In the genomic region with DNA sequence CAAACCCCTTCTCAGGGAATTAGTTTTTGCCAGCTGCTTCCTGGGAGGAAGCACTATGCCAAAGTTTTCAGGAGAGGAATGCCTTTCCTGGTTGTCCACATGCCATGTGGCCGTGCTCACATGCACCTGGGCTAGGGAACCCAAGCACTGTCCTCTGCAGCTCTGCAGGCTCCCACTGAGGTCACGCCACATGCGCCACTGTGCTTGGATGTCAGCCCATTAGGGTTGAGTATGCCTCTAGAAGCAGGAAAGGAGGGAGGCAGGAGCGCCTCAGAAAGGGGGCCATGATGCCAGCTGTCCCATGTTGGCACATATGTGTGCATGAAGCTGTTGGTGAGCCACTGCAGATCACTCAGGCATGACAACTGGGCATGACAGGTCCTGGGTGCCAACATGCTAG, we compare ENCODE assay signal across 29 cellular contexts.
A peak's percentile ranks its signal among the peaks of the same experiment; 100 is the strongest.
DNase-seq lines count a peak whose midpoint lies in the region; ATAC-seq and TF ChIP-seq lines count a peak whose summit lies in the region.
"Had no signal": no experiment of that assay in that cellular context is flagged by ENCODE, and none has a peak within 500 bp of the region (broad histone marks: within the 10 kb centered on the region; RNA-seq: fewer than 3 reads in every experiment).

No MANE protein-coding gene starts in this region.

- no peak for TF ChIP-seq POLR2A in thyroid gland (IDR thresholded peaks at IDR 0.05)

- ATAC-seq in lower lobe of right lung (no peak), HG03565 (IDR thresholded peaks at IDR 0.05; ENCODE audit: unreplicated experiment) (no peak), SK-N-SH treated with all-trans-retinoic acid at 6 μM for 48 hours (no peak)
- ATAC-seq: gastroesophageal sphincter; HCT116; left colon; stimulated activated effector memory CD8-positive, alpha-beta T cell treated with anti-CD3 and anti-CD28 coated beads, Interleukin-12 subunit alpha, Interleukin-12 subunit beta, amount 100 ng/mL, for 72 hours; T-helper 17 cell had no signal

- peak overlapping the region; percentile 34 for H3K27ac Mint-ChIP-seq in T-helper 2 cell treated with Interferon-gamma antibody and Interleukin-4, amounts not matched to agents 5 μg/mL and 100 μg/mL, for 36 hours
- H3K27ac Mint-ChIP-seq: activated CD4-positive, alpha-beta memory T cell treated with anti-CD3 and anti-CD28 coated beads, Interleukin-2, amount 10 ng/mL, durations not matched to agents 7 days and 5 days; memory B cell; T-helper 17 cell had no signal

- H3K9me3 ChIP-seq in lower lobe of right lung: no peaks in the 10 kb centered on the region
- no peaks in the 10 kb centered on the region for H3K9me3 ChIP-seq in thyroid gland
- H3K9me3 ChIP-seq: gastroesophageal sphincter had no signal

- 58 to 66% methylated on average over 4 of the region's 4 CpGs for WGBS in thyroid gland, 2 donors

- H3K4me1 Mint-ChIP-seq in T-helper 2 cell treated with Interferon-gamma antibody and Interleukin-4, amounts not matched to agents 5 μg/mL and 100 μg/mL, for 36 hours (ENCODE audit: low read depth): peaks cover 3% of the 10 kb centered on the region
- H3K4me1 Mint-ChIP-seq: CD14-positive monocyte had no signal

- H3K4me3 ChIP-seq in coronary artery (no peak overlapping the region), lower lobe of right lung (no peak overlapping the region), thyroid gland (replicated peaks in 1 of 3) (no peak overlapping the region)
- H3K4me3 ChIP-seq: gastroesophageal sphincter had no signal

- H3K27me3 Mint-ChIP-seq in T-helper 2 cell treated with Interferon-gamma antibody and Interleukin-4, amounts not matched to agents 5 μg/mL and 100 μg/mL, for 36 hours (ENCODE audit: low read depth): no peaks in the 10 kb centered on the region
- H3K27me3 Mint-ChIP-seq: activated CD4-positive, alpha-beta memory T cell treated with anti-CD3 and anti-CD28 coated beads, Interleukin-2, amount 10 ng/mL, durations not matched to agents 7 days and 5 days; memory B cell; T-helper 17 cell had no signal

- H3K27ac ChIP-seq in coronary artery: no peak overlapping the region
- no peak overlapping the region for H3K27ac ChIP-seq in lower lobe of right lung
- peak overlapping the region in 1 of 3 donors; percentile 5 for H3K27ac ChIP-seq in thyroid gland
- H3K27ac ChIP-seq: brain microvascular endothelial cell, gastroesophageal sphincter had no signal

- no peak overlapping the region for H3K4me3 Mint-ChIP-seq in T-helper 2 cell treated with Interferon-gamma antibody and Interleukin-4, amounts not matched to agents 5 μg/mL and 100 μg/mL, for 36 hours
- H3K4me3 Mint-ChIP-seq: activated CD4-positive, alpha-beta memory T cell treated with anti-CD3 and anti-CD28 coated beads, Interleukin-2, amount 10 ng/mL, durations not matched to agents 7 days and 5 days; CD14-positive monocyte; memory B cell; stimulated activated effector memory CD8-positive, alpha-beta T cell treated with anti-CD3 and anti-CD28 coated beads, Interleukin-12 subunit alpha, Interleukin-12 subunit beta, amount 100 ng/mL, for 72 hours; T-helper 17 cell had no signal

- H3K4me1 ChIP-seq in lower lobe of right lung (no peaks in the 10 kb centered on the region), thyroid gland (peaks cover 5 to 11% of the 10 kb centered on the region in 2 donors)

- H3K27me3 ChIP-seq in lower lobe of right lung (ENCODE audit: low read depth) (no peaks in the 10 kb centered on the region), thyroid gland (no peaks in the 10 kb centered on the region)
- H3K27me3 ChIP-seq: brain microvascular endothelial cell, gastroesophageal sphincter had no signal

- peaks cover 37% of the 10 kb centered on the region for H3K36me3 Mint-ChIP-seq in T-helper 2 cell treated with Interferon-gamma antibody and Interleukin-4, amounts not matched to agents 5 μg/mL and 100 μg/mL, for 36 hours (ENCODE audit: low read depth)

- DNase-seq in T-helper 2 cell treated with Interferon-gamma antibody and Interleukin-4, amounts not matched to agents 5 μg/mL and 100 μg/mL, for 36 hours (ENCODE audit: low spot score): no peak
- DNase-seq in T-helper 2 cell: no peak
- DNase-seq in coronary artery (ENCODE audit: low spot score): peak; percentile 28
- peak; percentile 11 for DNase-seq in lower lobe of right lung
- DNase-seq in thyroid gland: peak; percentile 58 to 71
- DNase-seq in RPMI8226: no peak
- DNase-seq: activated CD4-positive, alpha-beta memory T cell treated with anti-CD3 and anti-CD28 coated beads, Interleukin-2, amount 10 ng/mL, durations not matched to agents 7 days and 5 days; activated CD4-positive, alpha-beta T cell treated with anti-CD3 and anti-CD28 coated beads for 1 hour; activated CD8-positive, alpha-beta memory T cell treated with anti-CD3 and anti-CD28 coated beads, Interleukin-2, amount 50 U/mL, for 4 hours; activated naive CD4-positive, alpha-beta T cell treated with anti-CD3 and anti-CD28 coated beads, Interleukin-2, amount 50 U/mL, for 16 hours; amniotic stem cell; brain microvascular endothelial cell; DMS79 treated with DMSO at 0.1 percent for 48 hours; GDM1; hippocampal formation; Kasumi-1; left colon; NCI-H1417 treated with DMSO at 0.1 percent for 48 hours; NCI-H2107; NCI-H345; NCI-H774; T-helper 17 cell had no signal

- no peaks in the 10 kb centered on the region for H3K9me3 Mint-ChIP-seq in T-helper 2 cell treated with Interferon-gamma antibody and Interleukin-4, amounts not matched to agents 5 μg/mL and 100 μg/mL, for 36 hours
- H3K9me3 Mint-ChIP-seq: activated CD4-positive, alpha-beta memory T cell treated with anti-CD3 and anti-CD28 coated beads, Interleukin-2, amount 10 ng/mL, durations not matched to agents 7 days and 5 days; CD14-positive monocyte; memory B cell; stimulated activated effector memory CD8-positive, alpha-beta T cell treated with anti-CD3 and anti-CD28 coated beads, Interleukin-12 subunit alpha, Interleukin-12 subunit beta, amount 100 ng/mL, for 72 hours had no signal

- TF ChIP-seq CTCF in coronary artery (IDR thresholded peaks at IDR 0.05) (no peak), lower lobe of right lung (IDR thresholded peaks at IDR 0.05) (no peak), thyroid gland (IDR thresholded peaks at IDR 0.05) (no peak)

- intact Hi-C loops in lower lobe of right lung (cut with DNase I): no loop called here
- intact Hi-C loops in thyroid gland (cut with DNase I): loop anchor here (5.0 kb wide), 2 partner anchors 78 to 92 kb away; partner anchors contain the start of gene GSTT4

- peaks cover 90% of the 10 kb centered on the region for H3K36me3 ChIP-seq in lower lobe of right lung
- peaks cover 48 to 57% of the 10 kb centered on the region in 2 donors for H3K36me3 ChIP-seq in thyroid gland

TF ChIP-seq in SK-N-SH treated with all-trans-retinoic acid at 6 μM for 48 hours, 23 proteins besides CTCF, POLR2A, EP300 and RAD21:
- TF ChIP-seq POU6F1 (CRISPR knock-in tag; IDR thresholded peaks at IDR 0.05; ENCODE audit: borderline replicate concordance, low read depth) (no peak), PATZ1 (CRISPR knock-in tag; IDR thresholded peaks at IDR 0.05; ENCODE audit: borderline replicate concordance) (no peak), CREB5 (CRISPR knock-in tag; IDR thresholded peaks at IDR 0.05; ENCODE audit: low read depth) (no peak)

Comparison
In these comparisons a context has a peak if more than half of its experiments do, and no peak if none do; other contexts are left out.
1. DNase-seq: peak in coronary artery (single experiment), lower lobe of right lung (single experiment) and thyroid gland (2 of 2); none in T-helper 2 cell treated with Interferon-gamma antibody and Interleukin-4, amounts not matched to agents 5 μg/mL and 100 μg/mL, for 36 hours (single experiment), T-helper 2 cell (0 of 5) and RPMI8226 (single experiment).